ENCODE assay signal across 8 cellular contexts in the genomic region with DNA sequence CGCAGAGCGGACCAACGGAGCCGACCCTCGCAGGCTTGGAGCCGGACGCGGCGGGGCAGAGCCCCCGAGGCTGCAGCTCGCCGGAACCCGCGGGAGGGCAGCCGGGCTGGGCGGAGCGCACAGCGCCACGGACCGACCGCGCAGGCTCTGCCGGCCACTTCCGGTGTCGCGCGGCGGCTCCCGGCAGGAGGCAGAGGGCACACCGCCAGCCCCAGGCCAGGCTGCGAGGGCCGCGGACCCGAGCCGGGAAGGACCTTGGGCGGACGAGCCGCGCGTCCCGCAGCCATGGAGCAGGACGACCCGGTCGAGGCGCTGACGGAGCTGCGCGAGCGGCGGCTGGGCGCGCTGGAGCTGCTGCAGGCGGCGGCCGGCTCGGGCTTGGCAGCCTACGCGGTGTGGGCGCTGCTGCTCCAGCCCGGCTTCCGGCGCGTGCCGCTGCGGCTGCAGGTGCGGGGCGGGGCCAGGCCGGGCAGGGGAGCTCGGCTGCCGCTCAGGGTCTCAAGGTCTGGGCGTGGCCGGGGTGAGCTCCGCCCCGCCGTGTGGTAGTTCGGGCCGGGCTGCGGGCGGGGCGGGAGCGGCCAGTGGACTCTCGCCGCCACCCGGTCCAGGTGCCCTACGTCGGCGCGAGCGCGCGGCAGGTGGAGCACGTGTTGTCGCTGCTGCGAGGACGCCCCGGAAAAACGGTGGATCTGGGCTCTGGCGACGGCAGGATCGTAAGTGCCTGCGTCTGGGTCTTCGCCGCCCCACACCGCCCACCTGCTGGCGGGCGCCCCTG. TPM values are rescaled to one million over a fixed set of nuclear protein-coding genes. Genes with fewer than 3 reads are reported as not detected.
A peak's percentile ranks its signal among the peaks of the same experiment; 100 is the strongest.
DNase-seq lines count a peak whose midpoint lies in the region; ATAC-seq and TF ChIP-seq lines count a peak whose summit lies in the region.

A gene with protein sequence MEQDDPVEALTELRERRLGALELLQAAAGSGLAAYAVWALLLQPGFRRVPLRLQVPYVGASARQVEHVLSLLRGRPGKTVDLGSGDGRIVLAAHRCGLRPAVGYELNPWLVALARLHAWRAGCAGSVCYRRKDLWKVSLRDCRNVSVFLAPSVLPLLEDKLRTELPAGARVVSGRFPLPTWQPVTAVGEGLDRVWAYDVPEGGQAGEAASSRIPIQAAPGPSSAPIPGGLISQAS (plus strand): TSS at position 157 of the 775 bp plus-strand sequence. CDS start 129 bp downstream, at position 286.

- H3K27ac Mint-ChIP-seq in CD8-positive, alpha-beta T cell, result peak within 1 kb of the TSS; percentile 86

- intact Hi-C loops in CD8-positive, alpha-beta T cell (cut with DNase I, micrococcal nuclease), result loop anchor here in 1 of 2 experiments (2.0 kb wide), 2 partner anchors 20 to 132 kb away; a partner anchor contains a TSS

- ATAC-seq in CD8-positive, alpha-beta T cell, result peak; percentile 64
- ATAC-seq in GM19372 (IDR thresholded peaks at IDR 0.05; ENCODE audit: low read depth, unreplicated experiment), result peak; percentile 74
- peak; percentile 39 for ATAC-seq in HG03469 (IDR thresholded peaks at IDR 0.05; ENCODE audit: unreplicated experiment)

- no peaks in the 10 kb centered on the region for H3K36me3 Mint-ChIP-seq in CD8-positive, alpha-beta T cell

- H3K4me3 Mint-ChIP-seq in CD8-positive, alpha-beta T cell, result peak within 1 kb of the TSS; percentile 86

- no peaks in the 10 kb centered on the region for H3K9me3 ChIP-seq in CD8-positive, alpha-beta T cell (ENCODE audit: low read length)

- H3K4me3 ChIP-seq in CD8-positive, alpha-beta T cell (ENCODE audit: low read depth, low read length), result peak within 1 kb of the TSS; percentile 86

- H3K27ac ChIP-seq in CD8-positive, alpha-beta T cell (ENCODE audit: low read depth, low read length), result peak within 1 kb of the TSS; percentile 72

- CTCF ChIA-PET in CD8-positive, alpha-beta T cell (lab: Charles Lee), result interaction anchor here (1.2 to 17.6 kb wide), 4 partner anchors 8 to 65 kb away, joined by 3 to 353 read pairs (median 60); a partner anchor contains a TSS

- no peak for TF ChIP-seq CTCF in CD8-positive, alpha-beta T cell (IDR thresholded peaks at IDR 0.05)

- H3K4me1 ChIP-seq in CD8-positive, alpha-beta T cell (ENCODE audit: insufficient read depth, low read length), result peaks cover 45% of the 10 kb centered on the region

- no peaks in the 10 kb centered on the region for H3K36me3 ChIP-seq in CD8-positive, alpha-beta T cell (ENCODE audit: insufficient read depth, low read length)

- POLR2A ChIA-PET in CD8-positive, alpha-beta T cell (lab: Charles Lee), result interaction anchor here (0.7 to 3.5 kb wide), 11 partner anchors 9 to 632 kb away, joined by 3 to 31 read pairs (median 4); a partner anchor contains a TSS

- H3K9me3 Mint-ChIP-seq in CD8-positive, alpha-beta T cell, result no peaks in the 10 kb centered on the region

- no peaks in the 10 kb centered on the region for H3K27me3 ChIP-seq in CD8-positive, alpha-beta T cell (ENCODE audit: insufficient read depth, low read length)

- peaks cover 44% of the 10 kb centered on the region for H3K4me1 Mint-ChIP-seq in CD8-positive, alpha-beta T cell (ENCODE audit: low read depth)

- H3K27me3 Mint-ChIP-seq in CD8-positive, alpha-beta T cell (ENCODE audit: low read depth), result no peaks in the 10 kb centered on the region

- in situ Hi-C loops in endometrial microvascular endothelial cells (cut with HindIII; ENCODE audit: inconsistent ontology term, low pct_unique_long_range_greater_than_20kb, low sequenced_read_pairs), result no loop called here

- DNase-seq in CD8-positive, alpha-beta T cell, result peak; percentile 51 to 88 (median 72)
- DNase-seq in NOMO-1 treated with DMSO at 0.1 percent for 48 hours (lab: John Stamatoyannopoulos, UW; ENCODE audit: unreplicated experiment) (peak; percentile 81), mesenteric fat pad (ENCODE audit: low spot score) (no peak)
- DNase-seq in activated CD8-positive, alpha-beta memory T cell treated with anti-CD3 and anti-CD28 coated beads, Interleukin-2, amount 50 U/mL, for 24 hours (ENCODE audit: extremely low read depth), result peak; percentile 27
- peak; percentile 79 to 82 for DNase-seq in stimulated activated CD8-positive, alpha-beta memory T cell treated with anti-CD3 and anti-CD28 coated beads, Interleukin-15, amount 100 ng/mL, for 48 hours (ENCODE audit: low read depth in 2 of 2)

RNA-seq across cellular contexts. Expression of the gene that starts here (rescaled TPM):
- 10 to 100 TPM; 24.7 to 29.6 TPM for total RNA-seq in CD8-positive, alpha-beta T cell
- 14.0 TPM for total RNA-seq in endometrial microvascular endothelial cells (ENCODE audit: inconsistent ontology term)
- total RNA-seq in mesenteric fat pad, result 30.9 TPM
